14 cellular contexts compared by ENCODE assay signal in genomic region chr5:23527231-23527920, GRCh38. TPM values are rescaled to one million over a fixed set of nuclear protein-coding genes. Genes with fewer than 3 reads are reported as not detected.
"Had no signal": no experiment of that assay in that cellular context is flagged by ENCODE, and none has a peak within 500 bp of the region (broad histone marks: within the 10 kb centered on the region; RNA-seq: fewer than 3 reads in every experiment).

No MANE protein-coding gene starts in this region.

RNA-seq across cellular contexts. Expression of gene PRDM9, which starts 20.0 kb away (rescaled TPM):
- total RNA-seq: activated CD8-positive, alpha-beta memory T cell treated with anti-CD3 and anti-CD28 coated beads for 36 hours; activated naive CD8-positive, alpha-beta T cell treated with anti-CD3 and anti-CD28 coated beads for 36 hours; activated T-helper 1 cell treated with anti-CD3 and anti-CD28 coated beads, Interleukin-12 subunit alpha, Interleukin-12 subunit beta, Interleukin-2, Interleukin-4 antibody, amounts not matched to agents 30 ng/mL and 10 ng/mL and 1 ng/mL, durations not matched to agents 14 hours and 24 hours and 36 hours; body of pancreas; colonic mucosa; esophagus squamous epithelium; kidney; left ventricle myocardium inferior; mucosa of descending colon; naive thymus-derived CD4-positive, alpha-beta T cell; pancreas; sigmoid colon; spleen; suprapubic skin had no signal
